Comparison of ENCODE assay signal across 8 cellular contexts in the genomic region with DNA sequence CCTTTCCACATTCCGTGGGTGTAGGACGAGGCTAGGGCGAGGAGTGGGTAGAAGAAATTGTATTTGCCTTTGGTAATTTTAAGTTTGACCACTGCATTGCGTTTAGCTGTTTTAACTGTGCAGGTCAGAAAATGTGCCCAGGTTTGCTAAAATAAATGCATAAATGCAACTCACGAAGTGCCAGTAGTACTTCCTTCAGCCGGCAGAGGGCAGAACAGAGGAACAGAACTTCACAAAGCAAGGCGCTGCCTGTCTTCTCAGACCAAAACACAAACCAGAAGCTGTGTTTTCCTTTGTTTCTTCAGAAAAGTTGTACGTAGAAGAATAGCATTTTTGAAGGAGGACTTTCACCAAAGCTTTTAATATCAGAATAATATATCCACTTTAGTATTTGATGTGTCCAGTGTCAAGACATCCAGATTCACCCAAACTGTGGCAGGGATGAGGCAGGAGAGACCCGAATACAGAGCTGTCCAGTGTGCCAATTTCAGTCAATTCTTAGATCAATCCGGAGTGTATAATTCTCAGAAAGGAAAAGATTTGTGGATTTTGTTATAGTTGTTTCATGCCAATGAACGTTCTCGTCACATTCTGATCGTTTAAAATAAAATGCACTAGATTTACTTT.
DNase-seq lines count a peak whose midpoint lies in the region; ATAC-seq and TF ChIP-seq lines count a peak whose summit lies in the region.

No MANE protein-coding gene starts in this region.

- H3K27ac ChIP-seq in fibroblast of lung (ENCODE audit: insufficient read depth, low read length) (no peak overlapping the region), thyroid gland (no peak overlapping the region)

- no peaks in the 10 kb centered on the region for H3K4me1 ChIP-seq in fibroblast of lung (ENCODE audit: control insufficient read depth, extremely low read depth, insufficient read depth, low read length)
- peaks cover 8% of the 10 kb centered on the region for H3K4me1 ChIP-seq in neuron (ENCODE audit: insufficient read depth, low read length)
- no peaks in the 10 kb centered on the region for H3K4me1 ChIP-seq in thyroid gland

- TF ChIP-seq POLR2A in thyroid gland (IDR thresholded peaks at IDR 0.05) = no peak

- H3K4me3 ChIP-seq in fibroblast of lung (replicated peaks in 1 of 4; ENCODE audit: control extremely low read depth in 1 of 4, insufficient read depth in 1 of 4, low read depth in 3 of 4, low read length in 4 of 4) = no peak overlapping the region
- H3K4me3 ChIP-seq in neuron (ENCODE audit: low read length) = peak overlapping the region; percentile 3
- peak overlapping the region in 1 of 3 donors; percentile 27 for H3K4me3 ChIP-seq in thyroid gland (replicated peaks in 1 of 3)

- H3K4me2 ChIP-seq in fibroblast of lung (ENCODE audit: extremely low read depth, insufficient read depth, low read length) = no peak overlapping the region

- no peaks in the 10 kb centered on the region for H3K27me3 ChIP-seq in fibroblast of lung (ENCODE audit: control insufficient read depth, insufficient read depth, low read length)
- no peaks in the 10 kb centered on the region for H3K27me3 ChIP-seq in neuron (ENCODE audit: insufficient read depth, low read length)
- H3K27me3 ChIP-seq in thyroid gland = no peaks in the 10 kb centered on the region

- TF ChIP-seq CTCF in fibroblast of lung (conservative IDR thresholded peaks at IDR 0.05 in 1 of 2, IDR thresholded peaks at IDR 0.05 in 1 of 2; ENCODE audit: low read depth in 1 of 2, low read length in 2 of 2) = peak; percentile 47 to 92
- peak; percentile 42 to 92 (median 74) for TF ChIP-seq CTCF in thyroid gland (IDR thresholded peaks at IDR 0.05)

- no peaks in the 10 kb centered on the region for H3K79me2 ChIP-seq in fibroblast of lung (ENCODE audit: control insufficient read depth, insufficient read depth, low read length)

- H2AFZ ChIP-seq in fibroblast of lung (ENCODE audit: low read length) = no peak overlapping the region
- H2AFZ ChIP-seq in neuron (ENCODE audit: low read depth, low read length) = peak overlapping the region; percentile 72

- H3K36me3 ChIP-seq in fibroblast of lung (ENCODE audit: control insufficient read depth, insufficient read depth, low read length) (no peaks in the 10 kb centered on the region), neuron (ENCODE audit: insufficient read depth, low read length) (no peaks in the 10 kb centered on the region), thyroid gland (no peaks in the 10 kb centered on the region)

- intact Hi-C loops in thyroid gland (cut with DNase I) = loop anchor here (5.0 kb wide), 1 partner anchor 951 kb away; no protein-coding TSS in a partner anchor

- no peak overlapping the region for H3K9ac ChIP-seq in fibroblast of lung (ENCODE audit: insufficient read depth, low read length)

- peak; percentile 15 for DNase-seq in activated gamma-delta T cell treated with Interleukin-2 at 50 U/mL for 16 hours
- DNase-seq in activated gamma-delta T cell (lab: John Stamatoyannopoulos, UW) = no peak
- peak; percentile 38 for DNase-seq in NCI-H774 (lab: John Stamatoyannopoulos, UW)
- peak; percentile 45 for DNase-seq in activated T-cell treated with anti-CD3 and anti-CD28 coated beads for 4 hours
- peak; percentile 52 to 57 for DNase-seq in fibroblast of lung (ENCODE audit: low read depth in 2 of 2)
- DNase-seq in thyroid gland = peak; percentile 63 to 80

- H4K20me1 ChIP-seq in fibroblast of lung (ENCODE audit: control insufficient read depth, extremely low read depth, insufficient read depth, low read length) = no peaks in the 10 kb centered on the region

- ATAC-seq in HG02870 (IDR thresholded peaks at IDR 0.05; ENCODE audit: unreplicated experiment) = peak; percentile 61

- WGBS in thyroid gland, 2 donors = 25 to 32% methylated on average over 13 of the region's 13 CpGs

- H3K9me3 ChIP-seq in fibroblast of lung (ENCODE audit: control insufficient read depth, insufficient read depth, low read depth, low read length) (no peaks in the 10 kb centered on the region), neuron (ENCODE audit: low read length) (no peaks in the 10 kb centered on the region), thyroid gland (no peaks in the 10 kb centered on the region)
